ENCODE assay signal across 1 cellular context in the genomic region with DNA sequence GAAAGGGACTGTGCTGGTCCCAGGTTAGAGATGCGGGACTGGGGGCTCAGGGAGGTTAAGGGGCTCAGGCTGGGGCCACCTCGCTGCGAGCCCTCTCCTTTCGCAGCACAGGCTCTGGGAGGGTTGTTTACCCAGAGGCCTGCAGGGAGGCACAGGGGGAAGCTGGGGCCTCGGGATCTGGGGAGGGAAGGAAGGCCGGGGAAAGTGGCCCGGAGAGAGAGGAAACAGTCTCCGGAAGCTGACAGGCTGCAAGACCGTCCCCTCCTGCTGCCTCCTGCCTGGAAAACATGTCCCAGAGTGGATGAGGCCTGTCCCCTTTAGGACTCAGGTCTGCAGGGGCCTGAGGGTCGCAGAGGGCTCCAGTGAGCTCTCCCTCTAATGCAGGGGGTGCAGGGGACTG.
TF ChIP-seq lines count a peak whose summit lies in the region.

No MANE protein-coding gene starts in this region.

TF ChIP-seq in HepG2, 621 proteins besides CTCF, POLR2A, EP300 and RAD21 (continued from another document and continues in another):
- TF ChIP-seq, protein P1, sequence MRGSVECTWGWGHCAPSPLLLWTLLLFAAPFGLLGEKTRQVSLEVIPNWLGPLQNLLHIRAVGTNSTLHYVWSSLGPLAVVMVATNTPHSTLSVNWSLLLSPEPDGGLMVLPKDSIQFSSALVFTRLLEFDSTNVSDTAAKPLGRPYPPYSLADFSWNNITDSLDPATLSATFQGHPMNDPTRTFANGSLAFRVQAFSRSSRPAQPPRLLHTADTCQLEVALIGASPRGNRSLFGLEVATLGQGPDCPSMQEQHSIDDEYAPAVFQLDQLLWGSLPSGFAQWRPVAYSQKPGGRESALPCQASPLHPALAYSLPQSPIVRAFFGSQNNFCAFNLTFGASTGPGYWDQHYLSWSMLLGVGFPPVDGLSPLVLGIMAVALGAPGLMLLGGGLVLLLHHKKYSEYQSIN (CRISPR knock-in tag; IDR thresholded peaks at IDR 0.05; ENCODE audit: borderline replicate concordance): no peak
- no peak for TF ChIP-seq SRY (CRISPR knock-in tag; IDR thresholded peaks at IDR 0.05)
- TF ChIP-seq, protein P2, sequence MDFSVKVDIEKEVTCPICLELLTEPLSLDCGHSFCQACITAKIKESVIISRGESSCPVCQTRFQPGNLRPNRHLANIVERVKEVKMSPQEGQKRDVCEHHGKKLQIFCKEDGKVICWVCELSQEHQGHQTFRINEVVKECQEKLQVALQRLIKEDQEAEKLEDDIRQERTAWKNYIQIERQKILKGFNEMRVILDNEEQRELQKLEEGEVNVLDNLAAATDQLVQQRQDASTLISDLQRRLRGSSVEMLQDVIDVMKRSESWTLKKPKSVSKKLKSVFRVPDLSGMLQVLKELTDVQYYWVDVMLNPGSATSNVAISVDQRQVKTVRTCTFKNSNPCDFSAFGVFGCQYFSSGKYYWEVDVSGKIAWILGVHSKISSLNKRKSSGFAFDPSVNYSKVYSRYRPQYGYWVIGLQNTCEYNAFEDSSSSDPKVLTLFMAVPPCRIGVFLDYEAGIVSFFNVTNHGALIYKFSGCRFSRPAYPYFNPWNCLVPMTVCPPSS (IDR thresholded peaks at IDR 0.05): no peak
- TF ChIP-seq AHR (CRISPR knock-in tag; IDR thresholded peaks at IDR 0.05): no peak
- TF ChIP-seq, protein P3, sequence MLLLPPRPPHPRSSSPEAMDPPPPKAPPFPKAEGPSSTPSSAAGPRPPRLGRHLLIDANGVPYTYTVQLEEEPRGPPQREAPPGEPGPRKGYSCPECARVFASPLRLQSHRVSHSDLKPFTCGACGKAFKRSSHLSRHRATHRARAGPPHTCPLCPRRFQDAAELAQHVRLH (CRISPR knock-in tag; IDR thresholded peaks at IDR 0.05; ENCODE audit: borderline replicate concordance, low read depth): no peak
- no peak for TF ChIP-seq ZNF546 (CRISPR knock-in tag; conservative IDR thresholded peaks at IDR 0.05)
- no peak for TF ChIP-seq REL (CRISPR knock-in tag; conservative IDR thresholded peaks at IDR 0.05)
- TF ChIP-seq, protein P4, sequence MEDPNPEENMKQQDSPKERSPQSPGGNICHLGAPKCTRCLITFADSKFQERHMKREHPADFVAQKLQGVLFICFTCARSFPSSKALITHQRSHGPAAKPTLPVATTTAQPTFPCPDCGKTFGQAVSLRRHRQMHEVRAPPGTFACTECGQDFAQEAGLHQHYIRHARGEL (CRISPR knock-in tag; IDR thresholded peaks at IDR 0.05): no peak
- TF ChIP-seq FOXK1 (CRISPR knock-in tag; IDR thresholded peaks at IDR 0.05; ENCODE audit: borderline replicate concordance, low read depth): no peak
- no peak for TF ChIP-seq MIXL1 (CRISPR knock-in tag; IDR thresholded peaks at IDR 0.05)
- no peak for TF ChIP-seq TAF1 (CRISPR knock-in tag; IDR thresholded peaks at IDR 0.05)
- TF ChIP-seq SALL2 (CRISPR knock-in tag; IDR thresholded peaks at IDR 0.05): no peak
- no peak for TF ChIP-seq U2AF1 (optimal IDR thresholded peaks at IDR 0.05; ENCODE audit: low read depth, low read length)
- TF ChIP-seq, protein P5, sequence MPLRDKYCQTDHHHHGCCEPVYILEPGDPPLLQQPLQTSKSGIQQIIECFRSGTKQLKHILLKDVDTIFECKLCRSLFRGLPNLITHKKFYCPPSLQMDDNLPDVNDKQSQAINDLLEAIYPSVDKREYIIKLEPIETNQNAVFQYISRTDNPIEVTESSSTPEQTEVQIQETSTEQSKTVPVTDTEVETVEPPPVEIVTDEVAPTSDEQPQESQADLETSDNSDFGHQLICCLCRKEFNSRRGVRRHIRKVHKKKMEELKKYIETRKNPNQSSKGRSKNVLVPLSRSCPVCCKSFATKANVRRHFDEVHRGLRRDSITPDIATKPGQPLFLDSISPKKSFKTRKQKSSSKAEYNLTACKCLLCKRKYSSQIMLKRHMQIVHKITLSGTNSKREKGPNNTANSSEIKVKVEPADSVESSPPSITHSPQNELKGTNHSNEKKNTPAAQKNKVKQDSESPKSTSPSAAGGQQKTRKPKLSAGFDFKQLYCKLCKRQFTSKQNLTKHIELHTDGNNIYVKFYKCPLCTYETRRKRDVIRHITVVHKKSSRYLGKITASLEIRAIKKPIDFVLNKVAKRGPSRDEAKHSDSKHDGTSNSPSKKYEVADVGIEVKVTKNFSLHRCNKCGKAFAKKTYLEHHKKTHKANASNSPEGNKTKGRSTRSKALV (CRISPR knock-in tag; IDR thresholded peaks at IDR 0.05): no peak
- TF ChIP-seq, protein P6, sequence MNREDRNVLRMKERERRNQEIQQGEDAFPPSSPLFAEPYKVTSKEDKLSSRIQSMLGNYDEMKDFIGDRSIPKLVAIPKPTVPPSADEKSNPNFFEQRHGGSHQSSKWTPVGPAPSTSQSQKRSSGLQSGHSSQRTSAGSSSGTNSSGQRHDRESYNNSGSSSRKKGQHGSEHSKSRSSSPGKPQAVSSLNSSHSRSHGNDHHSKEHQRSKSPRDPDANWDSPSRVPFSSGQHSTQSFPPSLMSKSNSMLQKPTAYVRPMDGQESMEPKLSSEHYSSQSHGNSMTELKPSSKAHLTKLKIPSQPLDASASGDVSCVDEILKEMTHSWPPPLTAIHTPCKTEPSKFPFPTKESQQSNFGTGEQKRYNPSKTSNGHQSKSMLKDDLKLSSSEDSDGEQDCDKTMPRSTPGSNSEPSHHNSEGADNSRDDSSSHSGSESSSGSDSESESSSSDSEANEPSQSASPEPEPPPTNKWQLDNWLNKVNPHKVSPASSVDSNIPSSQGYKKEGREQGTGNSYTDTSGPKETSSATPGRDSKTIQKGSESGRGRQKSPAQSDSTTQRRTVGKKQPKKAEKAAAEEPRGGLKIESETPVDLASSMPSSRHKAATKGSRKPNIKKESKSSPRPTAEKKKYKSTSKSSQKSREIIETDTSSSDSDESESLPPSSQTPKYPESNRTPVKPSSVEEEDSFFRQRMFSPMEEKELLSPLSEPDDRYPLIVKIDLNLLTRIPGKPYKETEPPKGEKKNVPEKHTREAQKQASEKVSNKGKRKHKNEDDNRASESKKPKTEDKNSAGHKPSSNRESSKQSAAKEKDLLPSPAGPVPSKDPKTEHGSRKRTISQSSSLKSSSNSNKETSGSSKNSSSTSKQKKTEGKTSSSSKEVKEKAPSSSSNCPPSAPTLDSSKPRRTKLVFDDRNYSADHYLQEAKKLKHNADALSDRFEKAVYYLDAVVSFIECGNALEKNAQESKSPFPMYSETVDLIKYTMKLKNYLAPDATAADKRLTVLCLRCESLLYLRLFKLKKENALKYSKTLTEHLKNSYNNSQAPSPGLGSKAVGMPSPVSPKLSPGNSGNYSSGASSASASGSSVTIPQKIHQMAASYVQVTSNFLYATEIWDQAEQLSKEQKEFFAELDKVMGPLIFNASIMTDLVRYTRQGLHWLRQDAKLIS (CRISPR knock-in tag; IDR thresholded peaks at IDR 0.05): no peak
- TF ChIP-seq, protein P7, sequence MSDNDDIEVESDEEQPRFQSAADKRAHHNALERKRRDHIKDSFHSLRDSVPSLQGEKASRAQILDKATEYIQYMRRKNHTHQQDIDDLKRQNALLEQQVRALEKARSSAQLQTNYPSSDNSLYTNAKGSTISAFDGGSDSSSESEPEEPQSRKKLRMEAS (IDR thresholded peaks at IDR 0.05): no peak
- TF ChIP-seq, protein P8, sequence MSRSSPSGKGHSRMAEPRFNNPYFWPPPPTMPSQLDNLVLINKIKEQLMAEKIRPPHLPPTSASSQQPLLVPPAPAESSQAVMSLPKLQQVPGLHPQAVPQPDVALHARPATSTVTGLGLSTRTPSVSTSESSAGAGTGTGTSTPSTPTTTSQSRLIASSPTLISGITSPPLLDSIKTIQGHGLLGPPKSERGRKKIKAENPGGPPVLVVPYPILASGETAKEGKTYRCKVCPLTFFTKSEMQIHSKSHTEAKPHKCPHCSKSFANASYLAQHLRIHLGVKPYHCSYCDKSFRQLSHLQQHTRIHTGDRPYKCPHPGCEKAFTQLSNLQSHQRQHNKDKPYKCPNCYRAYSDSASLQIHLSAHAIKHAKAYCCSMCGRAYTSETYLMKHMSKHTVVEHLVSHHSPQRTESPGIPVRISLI (CRISPR knock-in tag; IDR thresholded peaks at IDR 0.05; ENCODE audit: borderline replicate concordance): no peak
- TF ChIP-seq MTA1 (CRISPR knock-in tag; IDR thresholded peaks at IDR 0.05; ENCODE audit: borderline replicate concordance): peak; percentile 69; the same call in 1 of the 2 replicates
- TF ChIP-seq FOXA3 (CRISPR knock-in tag; IDR thresholded peaks at IDR 0.05): peak; percentile 86
- TF ChIP-seq ZNF557 (CRISPR knock-in tag; IDR thresholded peaks at IDR 0.05): no peak
- TF ChIP-seq KAT2B (IDR thresholded peaks at IDR 0.05; ENCODE audit: borderline replicate concordance, low read depth, low read length): no peak
- TF ChIP-seq BCL6 (CRISPR knock-in tag; IDR thresholded peaks at IDR 0.05): no peak
- TF ChIP-seq SP5 (CRISPR knock-in tag; IDR thresholded peaks at IDR 0.05; ENCODE audit: borderline replicate concordance, low read depth): 0 out of 2 replicates have a peak, but pooled peaks have one; percentile 26
- no peak for TF ChIP-seq ZSCAN31 (CRISPR knock-in tag; IDR thresholded peaks at IDR 0.05; ENCODE audit: low read depth)
- TF ChIP-seq ZNF75D (CRISPR knock-in tag; IDR thresholded peaks at IDR 0.05; ENCODE audit: borderline replicate concordance): no peak
- no peak for TF ChIP-seq ZZZ3 (CRISPR knock-in tag; IDR thresholded peaks at IDR 0.05; ENCODE audit: borderline replicate concordance)
- no peak for TF ChIP-seq ATF1 (CRISPR knock-in tag; IDR thresholded peaks at IDR 0.05)
- no peak for TF ChIP-seq TBL1XR1 (IDR thresholded peaks at IDR 0.05; ENCODE audit: borderline replicate concordance, low read length, partially characterized antibody)
- TF ChIP-seq, protein P9, sequence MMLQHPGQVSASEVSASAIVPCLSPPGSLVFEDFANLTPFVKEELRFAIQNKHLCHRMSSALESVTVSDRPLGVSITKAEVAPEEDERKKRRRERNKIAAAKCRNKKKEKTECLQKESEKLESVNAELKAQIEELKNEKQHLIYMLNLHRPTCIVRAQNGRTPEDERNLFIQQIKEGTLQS (CRISPR knock-in tag; IDR thresholded peaks at IDR 0.05): no peak
- TF ChIP-seq ZNF441 (CRISPR knock-in tag; IDR thresholded peaks at IDR 0.05; ENCODE audit: borderline replicate concordance): no peak
- TF ChIP-seq, protein P10, sequence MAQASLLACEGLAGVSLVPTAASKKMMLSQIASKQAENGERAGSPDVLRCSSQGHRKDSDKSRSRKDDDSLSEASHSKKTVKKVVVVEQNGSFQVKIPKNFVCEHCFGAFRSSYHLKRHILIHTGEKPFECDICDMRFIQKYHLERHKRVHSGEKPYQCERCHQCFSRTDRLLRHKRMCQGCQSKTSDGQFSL (CRISPR knock-in tag; IDR thresholded peaks at IDR 0.05): no peak
- TF ChIP-seq, protein P11, sequence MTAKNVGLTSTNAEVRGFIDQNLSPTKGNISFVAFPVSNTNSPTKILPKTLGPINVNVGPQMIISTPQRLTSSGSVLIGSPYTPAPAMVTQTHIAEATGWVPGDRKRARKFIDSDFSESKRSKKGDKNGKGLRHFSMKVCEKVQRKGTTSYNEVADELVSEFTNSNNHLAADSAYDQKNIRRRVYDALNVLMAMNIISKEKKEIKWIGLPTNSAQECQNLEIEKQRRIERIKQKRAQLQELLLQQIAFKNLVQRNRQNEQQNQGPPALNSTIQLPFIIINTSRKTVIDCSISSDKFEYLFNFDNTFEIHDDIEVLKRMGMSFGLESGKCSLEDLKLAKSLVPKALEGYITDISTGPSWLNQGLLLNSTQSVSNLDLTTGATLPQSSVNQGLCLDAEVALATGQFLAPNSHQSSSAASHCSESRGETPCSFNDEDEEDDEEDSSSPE (CRISPR knock-in tag; IDR thresholded peaks at IDR 0.05): no peak
- no peak for TF ChIP-seq ZSCAN29 (CRISPR knock-in tag; conservative IDR thresholded peaks at IDR 0.05)
- TF ChIP-seq, protein P12, sequence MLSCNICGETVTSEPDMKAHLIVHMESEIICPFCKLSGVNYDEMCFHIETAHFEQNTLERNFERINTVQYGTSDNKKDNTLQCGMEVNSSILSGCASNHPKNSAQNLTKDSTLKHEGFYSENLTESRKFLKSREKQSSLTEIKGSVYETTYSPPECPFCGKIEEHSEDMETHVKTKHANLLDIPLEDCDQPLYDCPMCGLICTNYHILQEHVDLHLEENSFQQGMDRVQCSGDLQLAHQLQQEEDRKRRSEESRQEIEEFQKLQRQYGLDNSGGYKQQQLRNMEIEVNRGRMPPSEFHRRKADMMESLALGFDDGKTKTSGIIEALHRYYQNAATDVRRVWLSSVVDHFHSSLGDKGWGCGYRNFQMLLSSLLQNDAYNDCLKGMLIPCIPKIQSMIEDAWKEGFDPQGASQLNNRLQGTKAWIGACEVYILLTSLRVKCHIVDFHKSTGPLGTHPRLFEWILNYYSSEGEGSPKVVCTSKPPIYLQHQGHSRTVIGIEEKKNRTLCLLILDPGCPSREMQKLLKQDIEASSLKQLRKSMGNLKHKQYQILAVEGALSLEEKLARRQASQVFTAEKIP (CRISPR knock-in tag; IDR thresholded peaks at IDR 0.05; ENCODE audit: borderline replicate concordance): no peak
- TF ChIP-seq HOXA5 (CRISPR knock-in tag; IDR thresholded peaks at IDR 0.05): no peak
- TF ChIP-seq, protein P13, sequence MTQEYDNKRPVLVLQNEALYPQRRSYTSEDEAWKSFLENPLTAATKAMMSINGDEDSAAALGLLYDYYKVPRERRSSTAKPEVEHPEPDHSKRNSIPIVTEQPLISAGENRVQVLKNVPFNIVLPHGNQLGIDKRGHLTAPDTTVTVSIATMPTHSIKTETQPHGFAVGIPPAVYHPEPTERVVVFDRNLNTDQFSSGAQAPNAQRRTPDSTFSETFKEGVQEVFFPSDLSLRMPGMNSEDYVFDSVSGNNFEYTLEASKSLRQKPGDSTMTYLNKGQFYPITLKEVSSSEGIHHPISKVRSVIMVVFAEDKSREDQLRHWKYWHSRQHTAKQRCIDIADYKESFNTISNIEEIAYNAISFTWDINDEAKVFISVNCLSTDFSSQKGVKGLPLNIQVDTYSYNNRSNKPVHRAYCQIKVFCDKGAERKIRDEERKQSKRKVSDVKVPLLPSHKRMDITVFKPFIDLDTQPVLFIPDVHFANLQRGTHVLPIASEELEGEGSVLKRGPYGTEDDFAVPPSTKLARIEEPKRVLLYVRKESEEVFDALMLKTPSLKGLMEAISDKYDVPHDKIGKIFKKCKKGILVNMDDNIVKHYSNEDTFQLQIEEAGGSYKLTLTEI (CRISPR knock-in tag; conservative IDR thresholded peaks at IDR 0.05): no peak
- TF ChIP-seq, protein P14, sequence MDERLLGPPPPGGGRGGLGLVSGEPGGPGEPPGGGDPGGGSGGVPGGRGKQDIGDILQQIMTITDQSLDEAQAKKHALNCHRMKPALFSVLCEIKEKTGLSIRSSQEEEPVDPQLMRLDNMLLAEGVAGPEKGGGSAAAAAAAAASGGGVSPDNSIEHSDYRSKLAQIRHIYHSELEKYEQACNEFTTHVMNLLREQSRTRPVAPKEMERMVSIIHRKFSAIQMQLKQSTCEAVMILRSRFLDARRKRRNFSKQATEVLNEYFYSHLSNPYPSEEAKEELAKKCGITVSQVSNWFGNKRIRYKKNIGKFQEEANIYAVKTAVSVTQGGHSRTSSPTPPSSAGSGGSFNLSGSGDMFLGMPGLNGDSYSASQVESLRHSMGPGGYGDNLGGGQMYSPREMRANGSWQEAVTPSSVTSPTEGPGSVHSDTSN (CRISPR knock-in tag; IDR thresholded peaks at IDR 0.05): no peak
- no peak for TF ChIP-seq SP140L (CRISPR knock-in tag; IDR thresholded peaks at IDR 0.05; ENCODE audit: borderline replicate concordance)
- no peak for TF ChIP-seq ZNF724P (CRISPR knock-in tag; IDR thresholded peaks at IDR 0.05; ENCODE audit: borderline replicate concordance)
- no peak for TF ChIP-seq NCOR1 (IDR thresholded peaks at IDR 0.05; ENCODE audit: borderline replicate concordance, low read length)
- TF ChIP-seq PITX1 (CRISPR knock-in tag; IDR thresholded peaks at IDR 0.05): 0 out of 2 replicates have a peak, but pooled peaks have one; percentile 37
- no peak for TF ChIP-seq SIX4 (CRISPR knock-in tag; IDR thresholded peaks at IDR 0.05)
- no peak for TF ChIP-seq SAP130 (CRISPR knock-in tag; IDR thresholded peaks at IDR 0.05; ENCODE audit: low read depth)
- no peak for TF ChIP-seq SNRNP70 (IDR thresholded peaks at IDR 0.05; ENCODE audit: low read depth, low read length)
- peak; percentile 62; the same call in 1 of the 2 replicates for TF ChIP-seq ZFY (CRISPR knock-in tag; IDR thresholded peaks at IDR 0.05)
- TF ChIP-seq YY1 (IDR thresholded peaks at IDR 0.05; ENCODE audit: insufficient read depth, insufficient replicate concordance, low read depth, low read length): no peak
- no peak for TF ChIP-seq SSRP1 (CRISPR knock-in tag; IDR thresholded peaks at IDR 0.05)
